In the genomic region with DNA sequence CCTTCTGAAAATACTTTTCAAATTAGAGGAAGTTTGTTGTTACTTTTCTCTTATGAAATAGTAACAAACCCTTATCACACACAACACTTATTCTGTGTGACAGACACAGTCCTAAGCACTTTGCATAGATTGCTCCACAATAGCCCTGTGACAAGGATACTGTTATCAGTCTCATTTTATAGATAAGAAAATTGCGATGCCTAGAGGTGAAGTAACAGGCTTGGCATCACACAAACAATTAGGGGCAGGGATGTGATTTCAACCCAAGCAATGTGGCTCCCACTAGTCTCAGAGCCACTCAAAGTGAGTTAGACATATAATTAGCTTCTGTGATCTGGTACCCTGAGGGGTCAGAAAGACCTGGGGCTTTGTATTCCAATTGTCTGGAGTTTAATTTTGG, we compare ENCODE assay signal across 30 cellular contexts.
"Had no signal": no experiment of that assay in that cellular context is flagged by ENCODE, and none has a peak within 500 bp of the region (broad histone marks: within the 10 kb centered on the region; RNA-seq: fewer than 3 reads in every experiment).

No MANE protein-coding gene starts in this region.

- H3K4me1 ChIP-seq: ascending aorta, body of pancreas, Peyer's patch had no signal

- H3K27me3 Mint-ChIP-seq: activated CD4-positive, alpha-beta memory T cell treated with anti-CD3 and anti-CD28 coated beads for 36 hours; activated CD4-positive, alpha-beta T cell treated with anti-CD3 and anti-CD28 coated beads, Interleukin-2, amount 10 ng/mL, durations not matched to agents 7 days and 5 days; activated naive CD8-positive, alpha-beta T cell treated with anti-CD3 and anti-CD28 coated beads, Interleukin-2, amount 50 U/mL, for 24 hours; T-cell had no signal

- H3K4me3 ChIP-seq: ascending aorta, body of pancreas, MG63, Peyer's patch had no signal

- DNase-seq: activated CD4-positive, alpha-beta memory T cell treated with anti-CD3 and anti-CD28 coated beads for 36 hours; activated CD4-positive, alpha-beta T cell treated with anti-CD3 and anti-CD28 coated beads, Interleukin-2, amount 10 ng/mL, durations not matched to agents 7 days and 5 days; activated CD4-positive, CD25-positive, alpha-beta regulatory T cell; activated CD8-positive, alpha-beta memory T cell treated with anti-CD3 and anti-CD28 coated beads for 24 hours; activated effector memory CD4-positive, alpha-beta T cell treated with anti-CD3 and anti-CD28 coated beads, Interleukin-2, amount 50 U/mL, for 16 hours; activated naive CD4-positive, alpha-beta T cell treated with Interleukin-2 at 50 U/mL for 16 hours; activated naive CD8-positive, alpha-beta T cell treated with anti-CD3 and anti-CD28 coated beads, Interleukin-2, amount 50 U/mL, for 24 hours; activated T-cell treated with anti-CD3 and anti-CD28 coated beads, Interleukin-2, amount 50 U/mL, for 4 hours; amniotic stem cell; body of pancreas; MG63; MV-4-11; NCI-H1105; NCI-H146; NCI-H187 treated with DMSO at 0.1 percent for 48 hours; NCI-H2081 treated with DMSO at 0.1 percent for 48 hours; NCI-H345; NCI-H510A; NCI-H526 treated with DMSO at 0.1 percent for 48 hours; NK-92 treated with Interleukin-12 subunit alpha and Interleukin-12 subunit beta, amount 100 ng/mL, for 24 hours; Peyer's patch; SHP77; T-cell; T-helper 2 cell; T1000 had no signal

- FAIRE-seq: bronchial epithelial cell had no signal

- H3K36me3 ChIP-seq: ascending aorta, MG63, Peyer's patch had no signal

- H3K4me3 Mint-ChIP-seq: activated CD4-positive, alpha-beta memory T cell treated with anti-CD3 and anti-CD28 coated beads for 36 hours; activated CD4-positive, alpha-beta T cell treated with anti-CD3 and anti-CD28 coated beads, Interleukin-2, amount 10 ng/mL, durations not matched to agents 7 days and 5 days; activated naive CD8-positive, alpha-beta T cell treated with anti-CD3 and anti-CD28 coated beads, Interleukin-2, amount 50 U/mL, for 24 hours; activated T-cell treated with anti-CD3 and anti-CD28 coated beads, Interleukin-2, amount 50 U/mL, for 4 hours; T-cell had no signal

- H3K36me3 Mint-ChIP-seq: activated CD4-positive, alpha-beta memory T cell treated with anti-CD3 and anti-CD28 coated beads for 36 hours; activated naive CD4-positive, alpha-beta T cell treated with anti-CD3 and anti-CD28 coated beads, Interleukin-2, amount 50 U/mL, for 72 hours; T-cell had no signal

- H3K27ac ChIP-seq: ascending aorta, body of pancreas, Peyer's patch, RWPE1, VCaP had no signal

- H3K27ac Mint-ChIP-seq: activated CD4-positive, alpha-beta memory T cell treated with anti-CD3 and anti-CD28 coated beads for 36 hours; activated CD4-positive, alpha-beta T cell treated with anti-CD3 and anti-CD28 coated beads, Interleukin-2, amount 10 ng/mL, durations not matched to agents 7 days and 5 days; activated naive CD4-positive, alpha-beta T cell treated with anti-CD3 and anti-CD28 coated beads, Interleukin-2, amount 50 U/mL, for 72 hours; activated naive CD8-positive, alpha-beta T cell treated with anti-CD3 and anti-CD28 coated beads, Interleukin-2, amount 50 U/mL, for 24 hours; T-cell had no signal

- H3K9me3 ChIP-seq: ascending aorta, body of pancreas, MG63, Peyer's patch had no signal

- H3K9me3 Mint-ChIP-seq: activated CD4-positive, alpha-beta memory T cell treated with anti-CD3 and anti-CD28 coated beads for 36 hours; activated CD4-positive, alpha-beta T cell treated with anti-CD3 and anti-CD28 coated beads, Interleukin-2, amount 10 ng/mL, durations not matched to agents 7 days and 5 days; activated naive CD4-positive, alpha-beta T cell treated with anti-CD3 and anti-CD28 coated beads, Interleukin-2, amount 50 U/mL, for 72 hours; activated naive CD8-positive, alpha-beta T cell treated with anti-CD3 and anti-CD28 coated beads, Interleukin-2, amount 50 U/mL, for 24 hours; activated T-cell treated with anti-CD3 and anti-CD28 coated beads, Interleukin-2, amount 50 U/mL, for 4 hours; T-cell had no signal

- H3K27me3 ChIP-seq: ascending aorta, body of pancreas, MG63, Peyer's patch had no signal

- ATAC-seq: activated naive CD4-positive, alpha-beta T cell treated with anti-CD3 and anti-CD28 coated beads, Interleukin-2, amount 50 U/mL, for 72 hours; activated naive CD8-positive, alpha-beta T cell treated with anti-CD3 and anti-CD28 coated beads, Interleukin-2, amount 50 U/mL, for 24 hours; activated T-cell treated with anti-CD3 and anti-CD28 coated beads, Interleukin-2, amount 50 U/mL, for 4 hours; body of pancreas; T-cell had no signal

- H3K4me1 Mint-ChIP-seq: activated CD4-positive, alpha-beta T cell treated with anti-CD3 and anti-CD28 coated beads, Interleukin-2, amount 10 ng/mL, durations not matched to agents 7 days and 5 days; activated naive CD8-positive, alpha-beta T cell treated with anti-CD3 and anti-CD28 coated beads, Interleukin-2, amount 50 U/mL, for 24 hours; T-cell had no signal
